ENCODE assay signal across 1 cellular context in genomic region chr10:110387983-110388681, GRCh38.
TF ChIP-seq lines count a peak whose summit lies in the region.

No MANE protein-coding gene starts in this region.

TF ChIP-seq in WTC11, 78 proteins besides CTCF, POLR2A, EP300 and RAD21 (continued from another document):
- TF ChIP-seq MXD4 (CRISPR knock-in tag; IDR thresholded peaks at IDR 0.05; ENCODE audit: borderline replicate concordance): no peak
- TF ChIP-seq NFYB (CRISPR knock-in tag; conservative IDR thresholded peaks at IDR 0.05; ENCODE audit: low read depth): no peak
- TF ChIP-seq FOXP1 (CRISPR knock-in tag; IDR thresholded peaks at IDR 0.05; ENCODE audit: borderline replicate concordance): no peak
- no peak for TF ChIP-seq ESRRA (CRISPR knock-in tag; IDR thresholded peaks at IDR 0.05; ENCODE audit: borderline replicate concordance)
TF ChIP-seq in WTC11: peak in this region for 0.
